In genomic region chr9:88113156-88114130, GRCh38 we compare ENCODE assay signal across 10 cellular contexts. TPM values are rescaled to one million over a fixed set of nuclear protein-coding genes. Genes with fewer than 3 reads are reported as not detected.
DNase-seq lines count a peak whose midpoint lies in the region; ATAC-seq, FAIRE-seq and TF ChIP-seq lines count a peak whose summit lies in the region.
"Not testable (repeated sequence)": the region's sequence is repeated elsewhere in the genome, so short reads cannot be mapped to it uniquely, and the experiment has no call there.
"Had no signal": no experiment of that assay in that cellular context is flagged by ENCODE, and none has a peak within 500 bp of the region (broad histone marks: within the 10 kb centered on the region; RNA-seq: fewer than 3 reads in every experiment).

No MANE protein-coding gene starts in this region.

- not testable (repeated sequence) for H3K9me1 ChIP-seq in K562 (ENCODE audit: control insufficient read depth, insufficient read depth, low read length)

- DNase-seq in HTR-8/SVneo (ENCODE audit: insufficient read length, low spot score), result not testable (repeated sequence)
- DNase-seq in NCI-H1930 (lab: John Stamatoyannopoulos, UW) (peak; percentile 78 to 80), NCI-H748 treated with DMSO at 0.1 percent for 48 hours (lab: John Stamatoyannopoulos, UW) (peak; percentile 78), K562 (ENCODE audit: extremely low read depth in 1 of 4, low spot score in 3 of 4) (peak in 2 of 4 experiments; percentile 23 to 60), endodermal cell (peak; percentile 34), posterior vena cava (ENCODE audit: low spot score) (peak; percentile 78)

- TF ChIP-seq RAD21 in K562 (CRISPR knock-in tag; conservative IDR thresholded peaks at IDR 0.05 in 1 of 2, IDR thresholded peaks at IDR 0.05 in 1 of 2), result not testable (repeated sequence)

- not testable (repeated sequence) for H4K20me1 ChIP-seq in K562 (replicated peaks; ENCODE audit: control insufficient read depth, insufficient read depth, low read length)

- TF ChIP-seq POLR2A in K562 (conservative IDR thresholded peaks at IDR 0.05), result peak; percentile 55; the same call in 1 of the 2 replicates

- H3K4me2 ChIP-seq in K562 (ENCODE audit: insufficient read depth, low read length), result 0 out of 2 replicates have a peak overlapping the region, but pooled peaks have one; percentile 8

- H3K4me3 ChIP-seq in K562; endodermal cell (ENCODE audit: low read length): not testable (repeated sequence)

- TF ChIP-seq EP300 in K562 (IDR thresholded peaks at IDR 0.05; ENCODE audit: low read length), result not testable (repeated sequence)

- H3K36me3 Mint-ChIP-seq in endodermal cell (ENCODE audit: low read depth), result not testable (repeated sequence)

- not testable (repeated sequence) for H3K36me3 ChIP-seq in K562 (ENCODE audit: control insufficient read depth, insufficient read depth, low read length); endodermal cell (ENCODE audit: control insufficient read depth, insufficient read depth, low read length)

- CTCF ChIA-PET in K562 (lab: Yijun Ruan, JAX; ENCODE audit: low intra/inter-chr PET ratio), result not testable (repeated sequence)

- not testable (repeated sequence) for H3K9me3 Mint-ChIP-seq in endodermal cell

- TF ChIP-seq CTCF in K562 (IDR thresholded peaks at IDR 0.05 in 2 of 3, conservative IDR thresholded peaks at IDR 0.05 in 1 of 3; ENCODE audit: insufficient read depth in 2 of 3, low read depth in 1 of 3, low read length in 3 of 3); endodermal cell (conservative IDR thresholded peaks at IDR 0.05): not testable (repeated sequence)

- not testable (repeated sequence) for H3K4me1 Mint-ChIP-seq in endodermal cell

- POLR2A ChIA-PET in K562 (lab: Yijun Ruan, JAX), result not testable (repeated sequence)

- 14% methylated on average over 29 of the region's 38 CpGs for WGBS in K562 (ENCODE audit: insufficient coverage, low coverage, missing lambda C conversion rate)
- WGBS in endodermal cell (ENCODE audit: insufficient coverage in 1 of 2, insufficient read length in 1 of 2), 2 experiments, result 83 to 95% methylated on average over 2 to 28 of the region's 38 CpGs

- BruUV-seq in K562 (replicated peaks; lab: Mats Ljungman, UMichigan), result not testable (repeated sequence)

- not testable (repeated sequence) for H3K27ac ChIP-seq in K562 (ENCODE audit: extremely low read depth, low read depth, low read length); endodermal cell (ENCODE audit: low read depth, low read length)

- intact Hi-C loops in K562 (cut with micrococcal nuclease); posterior vena cava (cut with DNase I): not testable (repeated sequence)

- peak; percentile 91 for ATAC-seq in K562

- not testable (repeated sequence) for H3K4me3 Mint-ChIP-seq in endodermal cell

- not testable (repeated sequence) for H3K27me3 ChIP-seq in K562 (ENCODE audit: control insufficient read depth in 2 of 2, insufficient read depth in 2 of 2, low read length in 2 of 2); endodermal cell (ENCODE audit: control insufficient read depth, insufficient read depth, low read length, poor library complexity, severe bottlenecking)

- not testable (repeated sequence) for H2AFZ ChIP-seq in K562 (ENCODE audit: low read depth, low read length)

- not testable (repeated sequence) for H3K27me3 Mint-ChIP-seq in endodermal cell (ENCODE audit: insufficient read depth)

- not testable (repeated sequence) for H3K79me2 ChIP-seq in K562 (ENCODE audit: control insufficient read depth, insufficient read depth, low read length)

- peak; percentile 76 for FAIRE-seq in HTR-8/SVneo (lab: Jason Lieb, UNC)
- peak; percentile 54 for FAIRE-seq in K562 (lab: Jason Lieb, UNC)

- not testable (repeated sequence) for H3K4me1 ChIP-seq in K562 (replicated peaks in 1 of 2; ENCODE audit: control insufficient read depth in 2 of 2, insufficient read depth in 2 of 2, low read length in 2 of 2); endodermal cell (ENCODE audit: control insufficient read depth, insufficient read depth, low read length)

- in situ Hi-C loops in K562 (cut with MboI), result loop anchor here (5.0 kb wide), 1 partner anchor 171 kb away; no protein-coding TSS in a partner anchor

- H3K9ac ChIP-seq in K562 (ENCODE audit: insufficient read depth in 1 of 2, low read depth in 2 of 2, low read length in 2 of 2); endodermal cell (ENCODE audit: extremely low read depth, low read length, poor library complexity, severe bottlenecking): not testable (repeated sequence)

- H3K9me3 ChIP-seq in K562 (replicated peaks; ENCODE audit: control insufficient read depth, insufficient read depth, low read depth, low read length); endodermal cell (ENCODE audit: control insufficient read depth, low read length): not testable (repeated sequence)

- H3K27ac Mint-ChIP-seq in endodermal cell, result not testable (repeated sequence)

TF ChIP-seq in K562, 482 proteins besides CTCF, POLR2A, EP300 and RAD21:
- 0 out of 2 replicates have a peak, but pooled peaks have one; percentile 34 for TF ChIP-seq MTA3 (IDR thresholded peaks at IDR 0.05; ENCODE audit: borderline replicate concordance)
- peak; percentile 35 for TF ChIP-seq TAF1 (IDR thresholded peaks at IDR 0.05; ENCODE audit: control insufficient read depth, extremely low read depth, insufficient read depth, low read length, severe bottlenecking)
- 0 out of 2 replicates have a peak, but pooled peaks have one; percentile 27 for TF ChIP-seq CXXC5 (CRISPR knock-in tag; IDR thresholded peaks at IDR 0.05)
- peak; percentile 64 for TF ChIP-seq POLR2G (IDR thresholded peaks at IDR 0.05; ENCODE audit: low read depth, low read length)
- TF ChIP-seq RBFOX2 (IDR thresholded peaks at IDR 0.05; ENCODE audit: low read depth, low read length), result peak; percentile 70

RNA-seq across cellular contexts. Expression of gene SPATA31C2, which starts 24.8 kb away (rescaled TPM):
- 0.18 and 0.25 TPM in 2 replicates for total RNA-seq in K562 (2011; cell fraction: chromatin; rRNA removed; ENCODE audit: low replicate concordance)
- total RNA-seq in K562 (2011; cell fraction: nucleolus; rRNA removed), result 0.13 and 0.17 TPM in 2 replicates
- 0.29 TPM in 1 of 2 replicates, not detected in the other for total RNA-seq in K562 (2011; cell fraction: nucleoplasm; rRNA removed)
- total RNA-seq in K562 (2014; rRNA removed), result 0.04 and 0.14 TPM in 2 replicates
- 0.04 and 0.06 TPM in 2 replicates for total RNA-seq in K562 (2014; rRNA removed; fragmentation: Illumina TruSeq; extraction: Trizol)
- total RNA-seq in K562 (2015; rRNA removed; fragmentation: Illumina TruSeq; extraction: Trizol), result 0.04 and 0.08 TPM in 2 replicates
- total RNA-seq in K562 (2021), result 0.04 and 0.16 TPM in 2 replicates
- polyA plus RNA-seq in K562 (2011; rRNA removed), result 0.06 TPM in 1 of 2 replicates, not detected in the other
- polyA plus RNA-seq in K562 (2011; cell fraction: cytosol; rRNA removed), result 0.03 and 0.07 TPM in 2 replicates
- 0.06 TPM in 2 replicates for polyA plus RNA-seq in K562 (2011; cell fraction: nucleus; rRNA removed)
- 0.21 and 0.33 TPM in 2 replicates for polyA plus RNA-seq in K562 (2012)
- polyA plus RNA-seq in K562 (2014; fragmentation: Illumina TruSeq; extraction: Trizol), result 0.16 and 0.17 TPM in 2 replicates
- under 1 TPM; 0.23 to 0.27 TPM for polyA plus RNA-seq in K562 (2014; fragmentation: Nextera tagmentation; extraction: Ambion mirVana)
- 0.03 and 0.21 TPM in 2 replicates for polyA plus RNA-seq in K562 (2014; rRNA removed)
- polyA minus RNA-seq in K562 (2011; rRNA and poly(A)+ RNA removed), result 0.04 and 0.06 TPM in 2 replicates
- polyA minus RNA-seq in K562 (2011; cell fraction: cytosol; rRNA and poly(A)+ RNA removed), result not detected in 2 replicates
- 0.11 TPM in 1 of 2 replicates, not detected in the other for polyA minus RNA-seq in K562 (2011; cell fraction: nucleus; rRNA and poly(A)+ RNA removed)
- not detected for total RNA-seq in endodermal cell
- polyA plus RNA-seq in endodermal cell (2013, experiment 1 of 2), result 0.61 TPM
- polyA plus RNA-seq in endodermal cell (2013, experiment 2 of 2), result 0.37 TPM
- total RNA-seq in posterior vena cava, result not detected
- total RNA-seq: CD4-positive, alpha-beta memory T cell; G401; GM23248 had no signal
- polyA plus RNA-seq: GM23248, IgD-negative memory B cell had no signal
